ENCODE assay signal across 19 cellular contexts in genomic region chr20:12047838-12048432, GRCh38.
A peak's percentile ranks its signal among the peaks of the same experiment; 100 is the strongest.
DNase-seq lines count a peak whose midpoint lies in the region; ATAC-seq and TF ChIP-seq lines count a peak whose summit lies in the region.
"Had no signal": no experiment of that assay in that cellular context is flagged by ENCODE, and none has a peak within 500 bp of the region (broad histone marks: within the 10 kb centered on the region; RNA-seq: fewer than 3 reads in every experiment).

No MANE protein-coding gene starts in this region.

- no peak overlapping the region for H3K4me3 Mint-ChIP-seq in T-helper 2 cell treated with Interferon-gamma antibody and Interleukin-4, amounts not matched to agents 5 μg/mL and 100 μg/mL, for 36 hours
- H3K4me3 Mint-ChIP-seq: activated naive CD8-positive, alpha-beta T cell treated with anti-CD3 and anti-CD28 coated beads, Interleukin-2, amount 10 ng/mL, durations not matched to agents 7 days and 5 days; mesothelial cell of epicardium had no signal

- H3K27ac ChIP-seq in MM.1S (ENCODE audit: low read length): peak overlapping the region; percentile 34; the same call in 1 of the 2 replicates
- H3K27ac ChIP-seq in prostate gland: no peak overlapping the region
- no peak overlapping the region for H3K27ac ChIP-seq in left lung
- H3K27ac ChIP-seq: suprapubic skin had no signal

- H3F3A ChIP-seq in MM.1S (ENCODE audit: insufficient read depth, low read length): 0 out of 2 replicates have a peak, but pooled peaks cover 7% of the 10 kb centered on the region

- peak; percentile 52 for ATAC-seq in left colon
- no peak for ATAC-seq in HG03139 (IDR thresholded peaks at IDR 0.05; ENCODE audit: unreplicated experiment)
- ATAC-seq in left lung: no peak
- ATAC-seq: right cardiac atrium had no signal

- TF ChIP-seq POLR2A in prostate gland (IDR thresholded peaks at IDR 0.05): no peak

- H3K27me3 ChIP-seq in MM.1S (replicated peaks; ENCODE audit: insufficient read depth, low read length) (no peaks in the 10 kb centered on the region), prostate gland (replicated peaks; ENCODE audit: insufficient read depth) (no peaks in the 10 kb centered on the region), left lung (no peaks in the 10 kb centered on the region)
- H3K27me3 ChIP-seq: suprapubic skin had no signal

- no peak overlapping the region for H3K27ac Mint-ChIP-seq in T-helper 2 cell treated with Interferon-gamma antibody and Interleukin-4, amounts not matched to agents 5 μg/mL and 100 μg/mL, for 36 hours
- H3K27ac Mint-ChIP-seq: activated naive CD8-positive, alpha-beta T cell treated with anti-CD3 and anti-CD28 coated beads, Interleukin-2, amount 10 ng/mL, durations not matched to agents 7 days and 5 days; mesothelial cell of epicardium had no signal

- H3K36me3 Mint-ChIP-seq in T-helper 2 cell treated with Interferon-gamma antibody and Interleukin-4, amounts not matched to agents 5 μg/mL and 100 μg/mL, for 36 hours (ENCODE audit: low read depth): no peaks in the 10 kb centered on the region
- H3K36me3 Mint-ChIP-seq: activated naive CD8-positive, alpha-beta T cell treated with anti-CD3 and anti-CD28 coated beads, Interleukin-2, amount 10 ng/mL, durations not matched to agents 7 days and 5 days; mesothelial cell of epicardium had no signal

- no peaks in the 10 kb centered on the region for H3K9me3 Mint-ChIP-seq in T-helper 2 cell treated with Interferon-gamma antibody and Interleukin-4, amounts not matched to agents 5 μg/mL and 100 μg/mL, for 36 hours
- H3K9me3 Mint-ChIP-seq: activated naive CD8-positive, alpha-beta T cell treated with anti-CD3 and anti-CD28 coated beads, Interleukin-2, amount 10 ng/mL, durations not matched to agents 7 days and 5 days had no signal

- WGBS in prostate gland: 100% methylated on average over 1 of the region's 1 CpG

- H3K9me2 ChIP-seq in MM.1S (replicated peaks; ENCODE audit: insufficient read depth, low read length): no peaks in the 10 kb centered on the region

- no peaks in the 10 kb centered on the region for H3K4me1 Mint-ChIP-seq in T-helper 2 cell treated with Interferon-gamma antibody and Interleukin-4, amounts not matched to agents 5 μg/mL and 100 μg/mL, for 36 hours (ENCODE audit: low read depth)
- H3K4me1 Mint-ChIP-seq: mesothelial cell of epicardium had no signal

- no peaks in the 10 kb centered on the region for H4K20me1 ChIP-seq in MM.1S (ENCODE audit: insufficient read depth, low read length)

- H3K27me3 Mint-ChIP-seq in T-helper 2 cell treated with Interferon-gamma antibody and Interleukin-4, amounts not matched to agents 5 μg/mL and 100 μg/mL, for 36 hours (ENCODE audit: low read depth): no peaks in the 10 kb centered on the region
- H3K27me3 Mint-ChIP-seq: activated naive CD8-positive, alpha-beta T cell treated with anti-CD3 and anti-CD28 coated beads, Interleukin-2, amount 10 ng/mL, durations not matched to agents 7 days and 5 days had no signal

- H3K79me2 ChIP-seq in MM.1S (ENCODE audit: low read length): no peaks in the 10 kb centered on the region

- H3K4me1 ChIP-seq in MM.1S (ENCODE audit: low read length) (peaks cover 29% of the 10 kb centered on the region), prostate gland (replicated peaks) (no peaks in the 10 kb centered on the region), left lung (peaks cover 0 to 4% of the 10 kb centered on the region in 2 donors)
- H3K4me1 ChIP-seq: suprapubic skin had no signal

- intact Hi-C loops in left colon (cut with DNase I, micrococcal nuclease) (no loop called here), prostate gland (cut with DNase I) (no loop called here), left lung (cut with DNase I) (no loop called here)

- no peak overlapping the region for H3K4me3 ChIP-seq in MM.1S (ENCODE audit: low read length)
- H3K4me3 ChIP-seq in cardiac fibroblast (replicated peaks in 1 of 2; ENCODE audit: low read depth in 2 of 2, low read length in 2 of 2): no peak overlapping the region
- no peak overlapping the region for H3K4me3 ChIP-seq in prostate gland
- no peak overlapping the region for H3K4me3 ChIP-seq in left lung
- H3K4me3 ChIP-seq: suprapubic skin had no signal

- H3K9me3 ChIP-seq in MM.1S (replicated peaks; ENCODE audit: insufficient read depth, low read length): no peaks in the 10 kb centered on the region
- H3K9me3 ChIP-seq in prostate gland: no peaks in the 10 kb centered on the region
- no peaks in the 10 kb centered on the region for H3K9me3 ChIP-seq in left lung
- H3K9me3 ChIP-seq: suprapubic skin had no signal

- no peak overlapping the region for H3K9ac ChIP-seq in MM.1S (ENCODE audit: low read length)

- peak overlapping the region; percentile 42 for H2AFZ ChIP-seq in MM.1S (ENCODE audit: low read length)

- H3K36me3 ChIP-seq in MM.1S (replicated peaks; ENCODE audit: insufficient read depth, low read length) (no peaks in the 10 kb centered on the region), prostate gland (no peaks in the 10 kb centered on the region), left lung (no peaks in the 10 kb centered on the region)
- H3K36me3 ChIP-seq: suprapubic skin had no signal

- TF ChIP-seq CTCF in MM.1S (IDR thresholded peaks at IDR 0.05; ENCODE audit: low read length) (no peak), cardiac fibroblast (IDR thresholded peaks at IDR 0.05; ENCODE audit: low read depth, low read length) (no peak), prostate gland (IDR thresholded peaks at IDR 0.05) (no peak), left lung (IDR thresholded peaks at IDR 0.05) (no peak)

- peak overlapping the region; percentile 21; the same call in 1 of the 2 replicates for H3K4me2 ChIP-seq in MM.1S (ENCODE audit: low read depth, low read length)

- peak; percentile 9 for DNase-seq in Daoy (ENCODE audit: low read depth)
- DNase-seq in MM.1S: no peak
- DNase-seq in cardiac fibroblast (ENCODE audit: low read depth in 2 of 2): peak; percentile 33 to 79
- DNase-seq in left colon: no peak
- DNase-seq in prostate gland (ENCODE audit: low spot score): no peak
- DNase-seq in T-helper 2 cell treated with Interferon-gamma antibody and Interleukin-4, amounts not matched to agents 5 μg/mL and 100 μg/mL, for 36 hours (ENCODE audit: low spot score): no peak
- DNase-seq in left lung: no peak
- DNase-seq: activated naive CD8-positive, alpha-beta T cell treated with anti-CD3 and anti-CD28 coated beads, Interleukin-2, amount 10 ng/mL, durations not matched to agents 7 days and 5 days; activated T-cell treated with anti-CD3 and anti-CD28 coated beads, Interleukin-2, amount 50 U/mL, for 1 hour; cerebellar nuclear complex; COR-L47; GF-D8; islet precursor cell; NCI-H1694; NCI-H524 treated with DMSO at 0.1 percent for 48 hours; right cardiac atrium had no signal

Comparison
In these comparisons a context has a peak if more than half of its experiments do, and no peak if none do; other contexts are left out.
1. DNase-seq: peak in Daoy (single experiment) and cardiac fibroblast (2 of 2); none in MM.1S (single experiment), left colon (0 of 2), prostate gland (single experiment), T-helper 2 cell treated with Interferon-gamma antibody and Interleukin-4, amounts not matched to agents 5 μg/mL and 100 μg/mL, for 36 hours (single experiment) and left lung (0 of 2).